ENCODE assay signal across 31 cellular contexts in genomic region chr6:21074484-21074883, GRCh38.
DNase-seq lines count a peak whose midpoint lies in the region; ATAC-seq, FAIRE-seq and TF ChIP-seq lines count a peak whose summit lies in the region.
"Had no signal": no experiment of that assay in that cellular context is flagged by ENCODE, and none has a peak within 500 bp of the region (broad histone marks: within the 10 kb centered on the region; RNA-seq: fewer than 3 reads in every experiment).

No MANE protein-coding gene starts in this region.

- H4K91ac ChIP-seq in trophoblast cell (ENCODE audit: low read depth, low read length) = no peak overlapping the region

- no peak overlapping the region for H4K8ac ChIP-seq in trophoblast cell (ENCODE audit: low read depth, low read length)

- no peak overlapping the region for H2BK12ac ChIP-seq in trophoblast cell (ENCODE audit: low read length)

- TF ChIP-seq POLR2A in endothelial cell of umbilical vein (IDR thresholded peaks at IDR 0.05; ENCODE audit: low read depth, low read length) = no peak

- dilution Hi-C loops in endothelial cell of umbilical vein (cut with MboI; ENCODE audit: extremely low pct_ligation_motif_present, low sequenced_read_pairs) = no loop called here

- H3K23ac ChIP-seq in trophoblast cell (ENCODE audit: low read length) = no peak overlapping the region

- H4K20me1 ChIP-seq in endothelial cell of umbilical vein (replicated peaks; ENCODE audit: control insufficient read depth, extremely low read depth, insufficient read depth, low read length) = no peaks in the 10 kb centered on the region
- H4K20me1 ChIP-seq: BLaER1; BLaER1 treated with 17β-estradiol and CSF1 and Interleukin-3, amounts not matched to agents 10 nM and 100 nM had no signal

- TF ChIP-seq CTCF in endothelial cell of umbilical vein (IDR thresholded peaks at IDR 0.05; ENCODE audit: extremely low read depth in 1 of 2, insufficient read depth in 1 of 2, low read depth in 1 of 2, low read length in 2 of 2) (no peak), right atrium auricular region (IDR thresholded peaks at IDR 0.05) (no peak)

- no peak overlapping the region for H3K18ac ChIP-seq in trophoblast cell (ENCODE audit: low read length)

- H3K9ac ChIP-seq in endothelial cell of umbilical vein (replicated peaks; ENCODE audit: extremely low read depth, insufficient read depth, low read length) (no peak overlapping the region), trophoblast cell (ENCODE audit: low read length) (no peak overlapping the region)
- H3K9ac ChIP-seq: BLaER1; BLaER1 treated with 17β-estradiol and CSF1 and Interleukin-3, amounts not matched to agents 10 nM and 100 nM had no signal

- no CpG with 5 or more reads among the region's 1 CpG for WGBS in trophoblast cell (ENCODE audit: extremely low coverage, insufficient coverage, insufficient read length)

- H2AFZ ChIP-seq in endothelial cell of umbilical vein (ENCODE audit: low read depth, low read length) (no peak overlapping the region), trophoblast cell (ENCODE audit: insufficient read depth, low read length, poor library complexity) (no peak overlapping the region)

- CTCF ChIA-PET in endothelial cell of umbilical vein (lab: Charles Lee) = interaction anchor here (0.9 kb wide), 1 partner anchor 29 kb away, joined by 3 read pairs; no protein-coding TSS in a partner anchor

- no peaks in the 10 kb centered on the region for H3K9me1 ChIP-seq in endothelial cell of umbilical vein (replicated peaks; ENCODE audit: control insufficient read depth, extremely low read depth, insufficient read depth, low read length)

- no peak overlapping the region for H3K4me3 ChIP-seq in endothelial cell of umbilical vein (replicated peaks in 1 of 3; ENCODE audit: insufficient read depth in 1 of 3, low read depth in 1 of 3, low read length in 3 of 3)
- H3K4me3 ChIP-seq in trophoblast cell (ENCODE audit: low read depth, low read length) = no peak overlapping the region
- H3K4me3 ChIP-seq in right atrium auricular region = no peak overlapping the region
- H3K4me3 ChIP-seq: A549; BLaER1; BLaER1 treated with 17β-estradiol and CSF1 and Interleukin-3, amounts not matched to agents 10 nM and 100 nM had no signal

- H3K79me2 ChIP-seq in endothelial cell of umbilical vein (ENCODE audit: control insufficient read depth, insufficient read depth, low read length) = no peaks in the 10 kb centered on the region
- H3K79me2 ChIP-seq in trophoblast cell (ENCODE audit: control insufficient read depth, insufficient read depth, low read length, poor library complexity) = no peaks in the 10 kb centered on the region

- peaks cover 7% of the 10 kb centered on the region for H3K4me1 ChIP-seq in endothelial cell of umbilical vein (ENCODE audit: control insufficient read depth, extremely low read depth, insufficient read depth, low read length)
- no peaks in the 10 kb centered on the region for H3K4me1 ChIP-seq in trophoblast cell (ENCODE audit: control insufficient read depth in 1 of 2, insufficient read depth in 2 of 2, low read length in 2 of 2)
- H3K4me1 ChIP-seq in right atrium auricular region = no peaks in the 10 kb centered on the region
- H3K4me1 ChIP-seq: A549; BLaER1; BLaER1 treated with 17β-estradiol and CSF1 and Interleukin-3, amounts not matched to agents 10 nM and 100 nM had no signal

- no peak overlapping the region for H2AK5ac ChIP-seq in trophoblast cell (ENCODE audit: low read length)

- POLR2A ChIA-PET in endothelial cell of umbilical vein (lab: Charles Lee) = no interaction called here

- H3K4me2 ChIP-seq in endothelial cell of umbilical vein (ENCODE audit: insufficient read depth, low read length) = no peak overlapping the region
- no peak overlapping the region for H3K4me2 ChIP-seq in trophoblast cell (ENCODE audit: low read length)
- H3K4me2 ChIP-seq: A549; BLaER1; BLaER1 treated with 17β-estradiol and CSF1 and Interleukin-3, amounts not matched to agents 10 nM and 100 nM had no signal

- FAIRE-seq in endothelial cell of umbilical vein (lab: Jason Lieb, UNC) = peak; percentile 4
- FAIRE-seq: A549 had no signal

- no peak overlapping the region for H3K4ac ChIP-seq in trophoblast cell (ENCODE audit: low read depth, low read length)

- H3K27me3 ChIP-seq in endothelial cell of umbilical vein (ENCODE audit: control insufficient read depth in 2 of 2, insufficient read depth in 2 of 2, low read length in 2 of 2) (no peaks in the 10 kb centered on the region), trophoblast cell (ENCODE audit: insufficient read depth, low read length) (no peaks in the 10 kb centered on the region), right atrium auricular region (no peaks in the 10 kb centered on the region)
- H3K27me3 ChIP-seq: BE2C; BLaER1; BLaER1 treated with 17β-estradiol and CSF1 and Interleukin-3, amounts not matched to agents 10 nM and 100 nM had no signal

- H2BK120ac ChIP-seq in trophoblast cell (ENCODE audit: insufficient read depth, low read length, poor library complexity) = no peak overlapping the region

- no peaks in the 10 kb centered on the region for H3K79me1 ChIP-seq in trophoblast cell (ENCODE audit: low read length)

- no peak overlapping the region for H4K12ac ChIP-seq in trophoblast cell (ENCODE audit: low read depth, low read length)

- H3K27ac ChIP-seq in endothelial cell of umbilical vein (ENCODE audit: insufficient read depth, low read depth, low read length) (no peak overlapping the region), trophoblast cell (ENCODE audit: low read depth, low read length) (no peak overlapping the region), right atrium auricular region (no peak overlapping the region)
- H3K27ac ChIP-seq: 22Rv1; A549; BLaER1; BLaER1 treated with 17β-estradiol and CSF1 and Interleukin-3, amounts not matched to agents 10 nM and 100 nM; C4-2B had no signal

- DNase-seq in endothelial cell of umbilical vein (ENCODE audit: low read depth, low spot score) = no peak
- no peak for DNase-seq in trophoblast cell
- no peak for DNase-seq in DMS114 treated with DMSO at 0.1 percent for 48 hours (lab: John Stamatoyannopoulos, UW; ENCODE audit: unreplicated experiment)
- DNase-seq in right atrium auricular region (ENCODE audit: low spot score) = no peak
- DNase-seq: 8988T; ACHN; AML-193; BE2C; C1 segment of cervical spinal cord; Caco-2; Calu3; CD4-positive, alpha-beta memory T cell; CD4-positive, alpha-beta T cell; CD4-positive, CD25-positive, alpha-beta regulatory T cell; CD8-positive, alpha-beta memory T cell; CD8-positive, alpha-beta T cell; COR-L47; DMS 273 treated with DMSO at 0.1 percent for 48 hours; DMS153; DMS53; DMS79; DMS79 treated with DMSO at 0.1 percent for 48 hours; DND-41; EL had no signal

- H3K36me3 ChIP-seq in endothelial cell of umbilical vein (ENCODE audit: control insufficient read depth in 2 of 2, extremely low read depth in 1 of 2, insufficient read depth in 2 of 2, low read length in 2 of 2) = no peaks in the 10 kb centered on the region
- H3K36me3 ChIP-seq in trophoblast cell (ENCODE audit: control insufficient read depth in 1 of 2, insufficient read depth in 2 of 2, low read length in 2 of 2) = no peaks in the 10 kb centered on the region
- no peaks in the 10 kb centered on the region for H3K36me3 ChIP-seq in right atrium auricular region
- H3K36me3 ChIP-seq: BE2C had no signal

- H3K14ac ChIP-seq in trophoblast cell (ENCODE audit: low read length) = no peak overlapping the region

- H3K9me3 ChIP-seq in endothelial cell of umbilical vein (replicated peaks; ENCODE audit: control insufficient read depth, insufficient read depth, low read length) (no peaks in the 10 kb centered on the region), trophoblast cell (ENCODE audit: insufficient read depth, low read depth, low read length) (no peaks in the 10 kb centered on the region), right atrium auricular region (peaks cover 0 to 13% of the 10 kb centered on the region in 2 donors)
- H3K9me3 ChIP-seq: BE2C had no signal

- BruUV-seq in endothelial cell of umbilical vein (replicated peaks; lab: Mats Ljungman, UMichigan) = no TSS peak

- intact Hi-C loops in endothelial cell of umbilical vein (cut with micrococcal nuclease) = no loop called here

- ATAC-seq in GM18907 (IDR thresholded peaks at IDR 0.05; ENCODE audit: unreplicated experiment) (peak; percentile 57), HG03354 (IDR thresholded peaks at IDR 0.05; ENCODE audit: poor library complexity, severe bottlenecking, unreplicated experiment) (peak; percentile 50)
- ATAC-seq: A549; CD8-positive, alpha-beta T cell had no signal

- no peak overlapping the region for H2BK5ac ChIP-seq in trophoblast cell (ENCODE audit: low read depth, low read length, poor library complexity)

TF ChIP-seq in endothelial cell of umbilical vein, 7 proteins besides CTCF, POLR2A, EP300 and RAD21:
- no peak for TF ChIP-seq EZH2 (IDR thresholded peaks at IDR 0.05; ENCODE audit: borderline replicate concordance, low read depth, low read length, severe bottlenecking)
- no peak for TF ChIP-seq JUN (IDR thresholded peaks at IDR 0.05; ENCODE audit: borderline replicate concordance, insufficient read depth, insufficient read length, low read depth)
- TF ChIP-seq MYC (IDR thresholded peaks at IDR 0.05; ENCODE audit: low read depth, low read length) = no peak
- TF ChIP-seq MAX (IDR thresholded peaks at IDR 0.05; ENCODE audit: insufficient read depth, insufficient read length) = no peak
- TF ChIP-seq FOS (IDR thresholded peaks at IDR 0.05; ENCODE audit: borderline replicate concordance, insufficient read depth, low read length) = no peak
